In the genomic region with DNA sequence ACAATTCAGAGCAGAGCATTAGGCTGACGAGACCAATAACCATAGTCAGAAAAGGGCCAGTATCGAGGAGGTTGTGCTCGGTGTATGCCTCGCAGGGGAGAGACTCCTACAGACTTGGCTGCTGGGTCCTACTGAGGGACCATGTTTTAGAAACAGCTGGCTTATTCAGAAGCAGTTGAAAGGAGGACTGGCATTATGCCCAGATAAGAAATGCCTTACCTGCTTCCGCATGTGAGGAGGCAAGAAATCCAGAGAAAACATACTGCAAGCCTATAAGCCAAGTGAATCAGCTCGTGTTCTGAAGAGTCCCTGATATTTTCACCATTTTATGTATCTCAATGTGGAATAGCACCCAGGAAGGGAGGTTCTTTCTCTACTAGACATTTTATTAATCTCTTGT, we compare ENCODE assay signal across 1 cellular context.
TF ChIP-seq lines count a peak whose summit lies in the region.

No MANE protein-coding gene starts in this region.

TF ChIP-seq in H1, 55 proteins besides CTCF, POLR2A, EP300 and RAD21:
- TF ChIP-seq MAFK (IDR thresholded peaks at IDR 0.05; ENCODE audit: low read depth, low read length) (no peak), BACH1 (IDR thresholded peaks at IDR 0.05; ENCODE audit: low read length) (no peak), SP4 (IDR thresholded peaks at IDR 0.05; ENCODE audit: low read length) (no peak), CHD1 (IDR thresholded peaks at IDR 0.05; ENCODE audit: low read depth, low read length) (no peak), SRF (IDR thresholded peaks at IDR 0.05; ENCODE audit: low read depth, low read length) (no peak), RFX5 (IDR thresholded peaks at IDR 0.05; ENCODE audit: borderline replicate concordance, low read depth, low read length) (no peak), GABPA (IDR thresholded peaks at IDR 0.05; ENCODE audit: borderline replicate concordance, insufficient read depth, low read length) (no peak), YY1 (IDR thresholded peaks at IDR 0.05; ENCODE audit: low read depth, low read length) (no peak), SUZ12 (IDR thresholded peaks at IDR 0.05; ENCODE audit: low read length) (no peak), POLR2AphosphoS5 (IDR thresholded peaks at IDR 0.05; ENCODE audit: low read depth, low read length) (no peak), SAP30 (IDR thresholded peaks at IDR 0.05; ENCODE audit: insufficient read depth, insufficient replicate concordance, low read length) (no peak), BCL11A (IDR thresholded peaks at IDR 0.05; ENCODE audit: low read depth in 2 of 2, low read length in 2 of 2) (no peak), BRCA1 (IDR thresholded peaks at IDR 0.05; ENCODE audit: low read depth, low read length) (no peak), SP2 (IDR thresholded peaks at IDR 0.05; ENCODE audit: low read length) (no peak)
